Comparison of ENCODE assay signal across 25 cellular contexts in genomic region chr1:31429583-31429982, GRCh38. TPM values are rescaled to one million over a fixed set of nuclear protein-coding genes. Genes with fewer than 3 reads are reported as not detected.
"Had no signal": no experiment of that assay in that cellular context is flagged by ENCODE, and none has a peak within 500 bp of the region (broad histone marks: within the 10 kb centered on the region; RNA-seq: fewer than 3 reads in every experiment).

No MANE protein-coding gene starts in this region.

- H3K4me3 ChIP-seq: breast epithelium, K562, SJSA1 had no signal

- ATAC-seq: activated CD8-positive, alpha-beta memory T cell treated with anti-CD3 and anti-CD28 coated beads, Interleukin-2, amount 10 ng/mL, durations not matched to agents 7 days and 5 days; K562; SK-N-SH treated with all-trans-retinoic acid at 6 μM for 48 hours had no signal

- H3K27ac ChIP-seq: breast epithelium, SJSA1 had no signal

- H3K4me1 ChIP-seq: breast epithelium, SJSA1 had no signal

- H3K36me3 ChIP-seq: breast epithelium had no signal

- H3K9me3 ChIP-seq: breast epithelium, SJSA1 had no signal

- DNase-seq: activated B cell treated with CpG ODN at 0.5 μM for 24 hours; activated CD4-positive, alpha-beta T cell treated with anti-CD3 and anti-CD28 coated beads for 1 hour; activated CD4-positive, alpha-beta T cell treated with anti-CD3 and anti-CD28 coated beads, Interleukin-2, amount 10 ng/mL, durations not matched to agents 24 days and 14 days; activated CD4-positive, alpha-beta T cell treated with anti-CD3 and anti-CD28 coated beads, Interleukin-2, amount 50 U/mL, for 48 hours; activated CD8-positive, alpha-beta memory T cell treated with anti-CD3 and anti-CD28 coated beads, Interleukin-2, amount 10 ng/mL, durations not matched to agents 7 days and 5 days; activated gamma-delta T cell; activated naive CD4-positive, alpha-beta T cell treated with anti-CD3 and anti-CD28 coated beads, Interleukin-2, amount 10 ng/mL, durations not matched to agents 7 days and 5 days; activated T-cell treated with anti-CD3 and anti-CD28 coated beads, Interleukin-2, amount 50 U/mL, for 24 hours; caudate nucleus; Karpas-422; MM.1S; NCI-H1105; NCI-H1436 treated with DMSO at 0.1 percent for 48 hours; NCI-H187; NCI-H2081; NCI-H510A treated with DMSO at 0.1 percent for 48 hours; NCI-H69; NK-92 treated with Interleukin-12 subunit alpha and Interleukin-12 subunit beta, amount 100 ng/mL, for 24 hours; RPMI8226; SHP77 had no signal

- H3K27me3 ChIP-seq: breast epithelium, SJSA1 had no signal

RNA-seq across cellular contexts. Expression of gene SERINC2, which starts 16.6 kb away (rescaled TPM):
- total RNA-seq: activated CD4-positive, alpha-beta T cell treated with anti-CD3 and anti-CD28 coated beads, Interleukin-2, amount 10 ng/mL, durations not matched to agents 24 days and 14 days; activated T-helper 1 cell treated with anti-CD3 and anti-CD28 coated beads, Interleukin-12 subunit alpha, Interleukin-12 subunit beta, Interleukin-2, Interleukin-4 antibody, amounts not matched to agents 30 ng/mL and 10 ng/mL and 1 ng/mL, durations not matched to agents 14 hours and 24 hours and 36 hours had no signal

RNA-seq across cellular contexts. Expression of gene FABP3, which starts 56.7 kb away (rescaled TPM):
- total RNA-seq: activated CD4-positive, alpha-beta T cell treated with anti-CD3 and anti-CD28 coated beads, Interleukin-2, amount 10 ng/mL, durations not matched to agents 24 days and 14 days; activated CD8-positive, alpha-beta memory T cell treated with anti-CD3 and anti-CD28 coated beads, Interleukin-2, amount 10 ng/mL, durations not matched to agents 7 days and 5 days; activated T-helper 1 cell treated with anti-CD3 and anti-CD28 coated beads, Interleukin-12 subunit alpha, Interleukin-12 subunit beta, Interleukin-2, Interleukin-4 antibody, amounts not matched to agents 30 ng/mL and 10 ng/mL and 1 ng/mL, durations not matched to agents 14 hours and 24 hours and 36 hours; K562 had no signal
